ENCODE assay signal across 11 cellular contexts in genomic region chr10:110040108-110040507, GRCh38.
"Had no signal": no experiment of that assay in that cellular context is flagged by ENCODE, and none has a peak within 500 bp of the region (broad histone marks: within the 10 kb centered on the region; RNA-seq: fewer than 3 reads in every experiment).

No MANE protein-coding gene starts in this region.

- FAIRE-seq: islet of Langerhans had no signal

- H3K4me3 ChIP-seq: mucosa of descending colon, ovary, tibial artery, vagina had no signal

- H3K36me3 ChIP-seq: ovary, tibial artery, vagina had no signal

- ATAC-seq: mucosa of descending colon had no signal

- DNase-seq: activated naive CD4-positive, alpha-beta T cell treated with anti-CD3 and anti-CD28 coated beads, Interleukin-2, amount 50 U/mL, for 16 hours; anterior cingulate cortex; foreskin melanocyte; head of caudate nucleus; mammary epithelial cell; mucosa of descending colon; ovary; retina; tibial artery had no signal

- H3K9me3 ChIP-seq: mucosa of descending colon, ovary, tibial artery, vagina had no signal

- H3K27ac ChIP-seq: ovary, tibial artery, vagina had no signal

- H3K27me3 ChIP-seq: ovary, tibial artery, vagina had no signal
